Comparison of ENCODE assay signal across 24 cellular contexts in genomic region chr10:97895084-97895483, GRCh38. TPM values are rescaled to one million over a fixed set of nuclear protein-coding genes. Genes with fewer than 3 reads are reported as not detected.
"Had no signal": no experiment of that assay in that cellular context is flagged by ENCODE, and none has a peak within 500 bp of the region (broad histone marks: within the 10 kb centered on the region; RNA-seq: fewer than 3 reads in every experiment).

No MANE protein-coding gene starts in this region.

- FAIRE-seq: colon, islet of Langerhans, keratinocyte had no signal

- H3K9me3 ChIP-seq: esophagus squamous epithelium, gastrocnemius medialis, heart right ventricle, left lung, lower lobe of right lung, mucosa of descending colon had no signal

- H3K36me3 ChIP-seq: esophagus squamous epithelium, gastrocnemius medialis, heart right ventricle, left lung, lower lobe of right lung had no signal

- H3K27me3 ChIP-seq: dorsolateral prefrontal cortex, gastrocnemius medialis had no signal

- H3K4me1 ChIP-seq: left lung had no signal

- H3K4me3 ChIP-seq: coronary artery, dorsolateral prefrontal cortex, esophagus squamous epithelium, gastrocnemius medialis, heart right ventricle, left lung, lower lobe of right lung, mucosa of descending colon had no signal

- H3K27ac ChIP-seq: coronary artery, dorsolateral prefrontal cortex, epithelial cell of prostate, esophagus squamous epithelium, gastrocnemius medialis, heart right ventricle, left lung, lower lobe of right lung had no signal

- ATAC-seq: esophagus mucosa, gastrocnemius medialis, left lung, lower lobe of right lung, mucosa of descending colon had no signal

- DNase-seq: dorsolateral prefrontal cortex; effector CD4-positive, alpha-beta T cell; effector memory CD4-positive, alpha-beta T cell; erythroblast; esophagus squamous epithelium; foreskin fibroblast; foreskin melanocyte; gastrocnemius medialis; glutamatergic neuron; head of caudate nucleus; hippocampal formation; left lung; left ventricle myocardium superior; lower lobe of right lung; mesenchymal stem cell; mucosa of descending colon had no signal

RNA-seq across cellular contexts. Expression of gene GOLGA7B, which starts 45.4 kb away (rescaled TPM):
- total RNA-seq: glomerular endothelial cell, left ventricle myocardium superior had no signal
